ENCODE assay signal across 2 cellular contexts in genomic region chr11:115817844-115818565, GRCh38.
TF ChIP-seq lines count a peak whose summit lies in the region.

No MANE protein-coding gene starts in this region.

TF ChIP-seq in IMR-90, 13 proteins besides CTCF, POLR2A, EP300 and RAD21:
- TF ChIP-seq NFE2L2 (IDR thresholded peaks at IDR 0.05; ENCODE audit: low read depth, low read length) (no peak), MXI1 (IDR thresholded peaks at IDR 0.05; ENCODE audit: borderline replicate concordance, low read depth, low read length) (no peak), FOS (IDR thresholded peaks at IDR 0.05; ENCODE audit: low read depth, low read length) (no peak), MAZ (IDR thresholded peaks at IDR 0.05; ENCODE audit: borderline replicate concordance, low read depth, low read length) (no peak), CHD1 (IDR thresholded peaks at IDR 0.05; ENCODE audit: low read depth, low read length) (no peak), CEBPB (IDR thresholded peaks at IDR 0.05; ENCODE audit: low read depth, low read length) (no peak), RFX5 (IDR thresholded peaks at IDR 0.05; ENCODE audit: low read depth, low read length) (no peak), USF2 (IDR thresholded peaks at IDR 0.05; ENCODE audit: low read depth, low read length) (no peak), RCOR1 (IDR thresholded peaks at IDR 0.05; ENCODE audit: insufficient replicate concordance, low read length) (no peak), SMC3 (IDR thresholded peaks at IDR 0.05; ENCODE audit: low read depth, low read length) (no peak), MAFK (IDR thresholded peaks at IDR 0.05; ENCODE audit: low read depth, low read length) (no peak), BHLHE40 (IDR thresholded peaks at IDR 0.05; ENCODE audit: low read depth, low read length) (no peak), ELK1 (IDR thresholded peaks at IDR 0.05; ENCODE audit: borderline replicate concordance, low read depth, low read length) (no peak)

TF ChIP-seq in H1, 55 proteins besides CTCF, POLR2A, EP300 and RAD21:
- TF ChIP-seq E2F6 (IDR thresholded peaks at IDR 0.05): no peak
- peak; percentile 63; the same call in 1 of the 2 replicates for TF ChIP-seq POU5F1 (IDR thresholded peaks at IDR 0.05; ENCODE audit: low read depth, low read length)
